Comparison of ENCODE assay signal across 8 cellular contexts in the genomic region with DNA sequence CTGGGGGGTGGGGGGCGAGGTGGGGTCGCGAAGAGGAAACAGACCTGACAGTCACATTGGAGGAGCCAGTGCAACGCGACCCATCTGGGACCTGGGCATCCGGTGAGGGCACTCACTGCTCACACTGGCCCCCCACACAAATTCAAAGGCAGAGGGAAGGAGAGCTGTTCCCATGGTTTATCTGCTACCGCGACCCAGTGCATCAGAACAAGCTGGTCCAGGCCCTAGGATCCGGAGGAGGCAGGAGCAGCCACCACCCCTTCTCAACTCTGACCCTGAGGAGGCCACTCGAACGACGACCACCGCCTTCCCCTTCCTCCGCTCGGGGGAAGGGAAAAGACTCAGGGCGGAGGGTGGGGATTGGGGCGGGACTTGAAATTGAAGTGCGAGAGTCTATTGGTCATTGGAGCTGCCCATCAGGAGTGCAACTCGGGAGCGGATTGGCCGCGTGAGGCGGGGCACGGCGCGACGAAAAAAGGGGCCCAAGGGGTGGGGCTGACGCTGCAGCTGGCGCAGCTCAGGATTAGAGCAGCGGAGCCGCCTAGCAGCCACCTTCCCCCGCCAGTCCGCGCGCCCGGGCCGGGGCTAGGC. TPM values are rescaled to one million over a fixed set of nuclear protein-coding genes. Genes with fewer than 3 reads are reported as not detected.
DNase-seq lines count a peak whose midpoint lies in the region; ATAC-seq and TF ChIP-seq lines count a peak whose summit lies in the region.

CDK5R2 (plus strand) TSS at position 526 of the 591 bp plus-strand sequence. CDS start 155 bp downstream, outside the sequence.

- H3K4me1 ChIP-seq in iPS-15b (ENCODE audit: control insufficient read depth, insufficient read depth, low read length) = peaks cover 14% of the 10 kb centered on the region

- no peaks in the 10 kb centered on the region for H3K9me3 ChIP-seq in iPS-15b (ENCODE audit: control insufficient read depth, insufficient read depth, low read length)

- ATAC-seq in GM18502 (IDR thresholded peaks at IDR 0.05; ENCODE audit: poor library complexity, unreplicated experiment) = peak; percentile 98
- ATAC-seq in HG02840 (IDR thresholded peaks at IDR 0.05; ENCODE audit: low FRiP score, unreplicated experiment) = peak; percentile 72

- in situ Hi-C loops in brain microvascular endothelial cell (cut with HindIII; ENCODE audit: low pct_ligation_motif_present, low sequenced_read_pairs) = no loop called here

- H3K27ac ChIP-seq in brain microvascular endothelial cell (no peak within 1 kb of the TSS), skin epidermis (no peak within 1 kb of the TSS)

- peak; percentile 72 for DNase-seq in NCI-H1417 treated with DMSO at 0.1 percent for 48 hours (lab: John Stamatoyannopoulos, UW)
- DNase-seq in T-helper 2 cell = peak in 4 of 5 experiments; percentile 46 to 76 (median 54)
- DNase-seq in brain microvascular endothelial cell = peak; percentile 67
- no peak for DNase-seq in HT-29 (ENCODE audit: low spot score)

- H3K27me3 ChIP-seq in brain microvascular endothelial cell (replicated peaks) (peaks cover 57% of the 10 kb centered on the region), iPS-15b (ENCODE audit: control insufficient read depth, insufficient read depth, low read length) (peaks cover 75% of the 10 kb centered on the region)

- no peak for TF ChIP-seq CTCF in brain microvascular endothelial cell (IDR thresholded peaks at IDR 0.05; ENCODE audit: low read depth, low read length, missing control alignments)

- H3K4me3 ChIP-seq in brain microvascular endothelial cell (ENCODE audit: low read depth, low read length) (peak within 1 kb of the TSS; percentile 48), iPS-15b (ENCODE audit: low read depth, low read length) (peak within 1 kb of the TSS; percentile 92), skin epidermis (peak within 1 kb of the TSS in 6 of 7 experiments; percentile 22 to 40 (median 28))

- no peaks in the 10 kb centered on the region for H3K36me3 ChIP-seq in brain microvascular endothelial cell (replicated peaks)
- H3K36me3 ChIP-seq in iPS-15b (ENCODE audit: control insufficient read depth, insufficient read depth, low read length) = no peaks in the 10 kb centered on the region

- peak within 1 kb of the TSS; percentile 81 for H3K9ac ChIP-seq in iPS-15b (ENCODE audit: low read depth, low read length)

RNA-seq across cellular contexts. Expression of gene CDK5R2, which starts in this region (rescaled TPM):
- not detected in 2 replicates for total RNA-seq in HT-29 (2014; rRNA removed; shearing (Covaris generic))

Comparison
In these comparisons a context has a peak if more than half of its experiments do, and no peak if none do; other contexts are left out.
1. H3K4me3 ChIP-seq: peak in every context shown above with its lines; median percentile 92 in iPS-15b; 48 in brain microvascular endothelial cell; 28 in skin epidermis.